In genomic region chr1:4177425-4178150, GRCh38 we compare ENCODE assay signal across 20 cellular contexts.
DNase-seq lines count a peak whose midpoint lies in the region; ATAC-seq, FAIRE-seq and TF ChIP-seq lines count a peak whose summit lies in the region.
"Had no signal": no experiment of that assay in that cellular context is flagged by ENCODE, and none has a peak within 500 bp of the region (broad histone marks: within the 10 kb centered on the region; RNA-seq: fewer than 3 reads in every experiment).

No MANE protein-coding gene starts in this region.

- in situ Hi-C loops in K562 (cut with MboI) (no loop called here), HepG2 (cut with HindIII; ENCODE audit: extremely low pct_ligation_motif_present, low pct_unique_long_range_greater_than_20kb) (no loop called here)

- FAIRE-seq in K562 (lab: Jason Lieb, UNC) (no peak), HepG2 (lab: Jason Lieb, UNC) (no peak)
- FAIRE-seq: GM12891, GM19239 had no signal

- no peaks in the 10 kb centered on the region for H3K9me3 ChIP-seq in KOPT-K1 (ENCODE audit: insufficient read depth, low read length, poor library complexity, severe bottlenecking)
- no peaks in the 10 kb centered on the region for H3K9me3 ChIP-seq in K562 (replicated peaks; ENCODE audit: control insufficient read depth, insufficient read depth, low read depth, low read length)
- H3K9me3 ChIP-seq in HepG2 (ENCODE audit: low read length): no peaks in the 10 kb centered on the region
- H3K9me3 ChIP-seq: Caco-2 had no signal

- H2AFZ ChIP-seq in K562 (ENCODE audit: low read depth, low read length) (peak overlapping the region; percentile 68), HepG2 (ENCODE audit: low read length) (no peak overlapping the region)

- H3K79me2 ChIP-seq in K562 (ENCODE audit: control insufficient read depth, insufficient read depth, low read length): no peaks in the 10 kb centered on the region
- no peaks in the 10 kb centered on the region for H3K79me2 ChIP-seq in HepG2 (ENCODE audit: insufficient read depth, low read length)

- H3K9me1 ChIP-seq in K562 (ENCODE audit: control insufficient read depth, insufficient read depth, low read length): no peaks in the 10 kb centered on the region

- H3K27me3 ChIP-seq in K562 (ENCODE audit: control insufficient read depth in 2 of 2, insufficient read depth in 2 of 2, low read length in 2 of 2) (peaks cover 2 to 25% of the 10 kb centered on the region in 2 experiments; a peak in 2 of 5 replicates), HepG2 (ENCODE audit: control insufficient read depth in 1 of 2, insufficient read depth in 2 of 2, low read length in 2 of 2) (peaks cover 2 to 16% of the 10 kb centered on the region in 2 experiments)

- H3K9ac ChIP-seq in K562 (ENCODE audit: insufficient read depth in 1 of 2, low read depth in 2 of 2, low read length in 2 of 2): no peak overlapping the region
- no peak overlapping the region for H3K9ac ChIP-seq in HepG2 (ENCODE audit: insufficient read depth, low read depth, low read length)

- H3K4me2 ChIP-seq in K562 (ENCODE audit: insufficient read depth, low read length) (0 out of 2 replicates have a peak overlapping the region, but pooled peaks have one; percentile 5), HepG2 (ENCODE audit: low read depth, low read length) (no peak overlapping the region)

- no peak for TF ChIP-seq POLR2A in K562 (conservative IDR thresholded peaks at IDR 0.05)
- no peak for TF ChIP-seq POLR2A in HepG2 (IDR thresholded peaks at IDR 0.05; ENCODE audit: insufficient read depth in 1 of 2, low read depth in 2 of 2, low read length in 2 of 2)

- no peaks in the 10 kb centered on the region for H3K36me3 ChIP-seq in KOPT-K1 (ENCODE audit: insufficient read depth, low read length)
- H3K36me3 ChIP-seq in K562 (ENCODE audit: control insufficient read depth, insufficient read depth, low read length): no peaks in the 10 kb centered on the region
- no peaks in the 10 kb centered on the region for H3K36me3 ChIP-seq in HepG2 (replicated peaks in 1 of 2; ENCODE audit: control insufficient read depth in 1 of 2, insufficient read depth in 2 of 2, low read length in 2 of 2)

- TF ChIP-seq RAD21 in K562 (CRISPR knock-in tag; conservative IDR thresholded peaks at IDR 0.05 in 1 of 2, IDR thresholded peaks at IDR 0.05 in 1 of 2): no peak
- TF ChIP-seq RAD21 in HepG2 (CRISPR knock-in tag; IDR thresholded peaks at IDR 0.05): no peak

- BruUV-seq in K562 (replicated peaks; lab: Mats Ljungman, UMichigan) (no TSS peak), HepG2 (replicated peaks; lab: Mats Ljungman, UMichigan) (no TSS peak)

- POLR2A ChIA-PET in K562 (lab: Yijun Ruan, JAX): interaction anchor here (0.7 kb wide), 1 partner anchor 23 kb away, joined by 3 read pairs; no protein-coding TSS in a partner anchor
- POLR2A ChIA-PET in HepG2 (lab: Yijun Ruan, JAX): no interaction called here

- no peaks in the 10 kb centered on the region for H4K20me1 ChIP-seq in K562 (replicated peaks; ENCODE audit: control insufficient read depth, insufficient read depth, low read length)
- H4K20me1 ChIP-seq in HepG2 (ENCODE audit: insufficient read depth, low read length): no peaks in the 10 kb centered on the region

- ATAC-seq in K562 (peak; percentile 32), HepG2 (no peak), GM19463 (IDR thresholded peaks at IDR 0.05; ENCODE audit: unreplicated experiment) (no peak)

- TF ChIP-seq CTCF in K562 (IDR thresholded peaks at IDR 0.05 in 2 of 3, conservative IDR thresholded peaks at IDR 0.05 in 1 of 3; ENCODE audit: insufficient read depth in 2 of 3, low read depth in 1 of 3, low read length in 3 of 3) (no peak), HepG2 (CRISPR knock-in tag; IDR thresholded peaks at IDR 0.05) (no peak)

- peak; percentile 51 for DNase-seq in activated CD8-positive, alpha-beta memory T cell treated with anti-CD3 and anti-CD28 coated beads for 24 hours
- DNase-seq in activated CD8-positive, alpha-beta memory T cell treated with anti-CD3 and anti-CD28 coated beads, Interleukin-2, amount 50 U/mL, for 48 hours: no peak
- peak; percentile 5 to 18 (median 6) for DNase-seq in K562 (ENCODE audit: extremely low read depth in 1 of 4, low spot score in 3 of 4)
- DNase-seq in posterior vena cava (ENCODE audit: low spot score): peak; percentile 41
- no peak for DNase-seq in HepG2 (ENCODE audit: low spot score)
- no peak for DNase-seq in GF-D8 (lab: John Stamatoyannopoulos, UW)
- DNase-seq: Caco-2, GOT3, KBM-7, NCI-H1105, NCI-H187, NCI-H446 had no signal

- H3K4me3 ChIP-seq in K562 (no peak overlapping the region), HepG2 (replicated peaks in 1 of 3; ENCODE audit: insufficient read depth in 1 of 3, low read depth in 2 of 3, low read length in 3 of 3) (no peak overlapping the region)
- H3K4me3 ChIP-seq: SK-N-MC had no signal

- peak overlapping the region; percentile 43 for H3K27ac ChIP-seq in KOPT-K1 (ENCODE audit: low read depth, low read length, poor library complexity, severe bottlenecking)
- H3K27ac ChIP-seq in K562 (ENCODE audit: extremely low read depth, low read depth, low read length): no peak overlapping the region
- no peak overlapping the region for H3K27ac ChIP-seq in HepG2 (ENCODE audit: extremely low read length, insufficient read depth, low read length)
- H3K27ac ChIP-seq: 22Rv1, C4-2B, HL-60, SK-N-MC had no signal

- TF ChIP-seq EP300 in K562 (IDR thresholded peaks at IDR 0.05; ENCODE audit: low read length) (no peak), HepG2 (IDR thresholded peaks at IDR 0.05; ENCODE audit: low read depth in 2 of 2, low read length in 2 of 2) (no peak), HepG2 (CRISPR knock-in tag; IDR thresholded peaks at IDR 0.05; ENCODE audit: borderline replicate concordance) (no peak)

- H3K4me1 ChIP-seq in K562 (replicated peaks in 1 of 2; ENCODE audit: control insufficient read depth in 2 of 2, insufficient read depth in 2 of 2, low read length in 2 of 2) (no peaks in the 10 kb centered on the region), HepG2 (ENCODE audit: insufficient read depth, low read length) (peaks cover 9% of the 10 kb centered on the region)
- H3K4me1 ChIP-seq: Caco-2 had no signal

- intact Hi-C loops in K562 (cut with micrococcal nuclease): no loop called here
- intact Hi-C loops in posterior vena cava (cut with DNase I): no loop called here
- intact Hi-C loops in HepG2 (cut with micrococcal nuclease; ENCODE audit: unreplicated experiment): loop anchor here (10.0 kb wide), 2 partner anchors 417 to 647 kb away; no protein-coding TSS in a partner anchor

- CTCF ChIA-PET in K562 (lab: Yijun Ruan, JAX; ENCODE audit: low intra/inter-chr PET ratio) (no interaction called here), HepG2 (lab: Yijun Ruan, JAX; ENCODE audit: low intra/inter-chr PET ratio, low total read pairs) (no interaction called here)

- WGBS in K562 (ENCODE audit: insufficient coverage, low coverage, missing lambda C conversion rate): 10% methylated on average over 20 of the region's 21 CpGs
- 56% methylated on average over 19 of the region's 21 CpGs for WGBS in HepG2 (ENCODE audit: low lambda C conversion rate)

TF ChIP-seq in K562, 482 proteins besides CTCF, POLR2A, EP300 and RAD21 (continues in another document):
- TF ChIP-seq ZNF696 (CRISPR knock-in tag; conservative IDR thresholded peaks at IDR 0.05) (no peak), STAT5B (CRISPR knock-in tag; IDR thresholded peaks at IDR 0.05) (no peak), MTA1 (IDR thresholded peaks at IDR 0.05; ENCODE audit: borderline replicate concordance) (peak; percentile 66; the same call in 1 of the 2 replicates)
- TF ChIP-seq, protein P1, sequence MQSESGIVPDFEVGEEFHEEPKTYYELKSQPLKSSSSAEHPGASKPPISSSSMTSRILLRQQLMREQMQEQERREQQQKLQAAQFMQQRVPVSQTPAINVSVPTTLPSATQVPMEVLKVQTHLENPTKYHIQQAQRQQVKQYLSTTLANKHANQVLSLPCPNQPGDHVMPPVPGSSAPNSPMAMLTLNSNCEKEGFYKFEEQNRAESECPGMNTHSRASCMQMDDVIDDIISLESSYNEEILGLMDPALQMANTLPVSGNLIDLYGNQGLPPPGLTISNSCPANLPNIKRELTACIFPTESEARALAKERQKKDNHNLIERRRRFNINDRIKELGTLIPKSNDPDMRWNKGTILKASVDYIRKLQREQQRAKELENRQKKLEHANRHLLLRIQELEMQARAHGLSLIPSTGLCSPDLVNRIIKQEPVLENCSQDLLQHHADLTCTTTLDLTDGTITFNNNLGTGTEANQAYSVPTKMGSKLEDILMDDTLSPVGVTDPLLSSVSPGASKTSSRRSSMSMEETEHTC (IDR thresholded peaks at IDR 0.05): no peak

TF ChIP-seq in HepG2, 621 proteins besides CTCF, POLR2A, EP300 and RAD21:
- TF ChIP-seq NFE2L2 (IDR thresholded peaks at IDR 0.05; ENCODE audit: low read length): no peak
- TF ChIP-seq ZNF615 (CRISPR knock-in tag; IDR thresholded peaks at IDR 0.05; ENCODE audit: borderline replicate concordance): no peak
- TF ChIP-seq SRSF1 (optimal IDR thresholded peaks at IDR 0.05; ENCODE audit: low read depth, low read length): no peak
- TF ChIP-seq ZBTB4 (CRISPR knock-in tag; IDR thresholded peaks at IDR 0.05; ENCODE audit: borderline replicate concordance): no peak
- TF ChIP-seq POLR2G (IDR thresholded peaks at IDR 0.05; ENCODE audit: low read depth, low read length): no peak
- no peak for TF ChIP-seq HOXD1 (CRISPR knock-in tag; IDR thresholded peaks at IDR 0.05)
- TF ChIP-seq ZNF792 (CRISPR knock-in tag; IDR thresholded peaks at IDR 0.05): no peak
- TF ChIP-seq ZNF672 (CRISPR knock-in tag; IDR thresholded peaks at IDR 0.05): no peak

Comparison
In these comparisons a context has a peak if more than half of its experiments do, and no peak if none do; other contexts are left out.
1. DNase-seq: peak in activated CD8-positive, alpha-beta memory T cell treated with anti-CD3 and anti-CD28 coated beads for 24 hours (single experiment), K562 (4 of 4) and posterior vena cava (single experiment); none in activated CD8-positive, alpha-beta memory T cell treated with anti-CD3 and anti-CD28 coated beads, Interleukin-2, amount 50 U/mL, for 48 hours (single experiment), HepG2 (single experiment) and GF-D8 (single experiment).